Comparison of ENCODE assay signal across 8 cellular contexts in genomic region chr1:235067396-235068154, GRCh38.
A peak's percentile ranks its signal among the peaks of the same experiment; 100 is the strongest.
DNase-seq lines count a peak whose midpoint lies in the region; ATAC-seq and TF ChIP-seq lines count a peak whose summit lies in the region.

No MANE protein-coding gene starts in this region.

- TF ChIP-seq CTCF in prostate gland (IDR thresholded peaks at IDR 0.05) (no peak), GM10266 (IDR thresholded peaks at IDR 0.05; ENCODE audit: control insufficient read depth, insufficient read depth, low read depth, missing control alignments) (no peak)

- peak overlapping the region; percentile 57 to 68 for H3K27ac ChIP-seq in prostate gland

- intact Hi-C loops in Right ventricle myocardium inferior (cut with DNase I), result no loop called here
- intact Hi-C loops in prostate gland (cut with DNase I), result no loop called here

- no peaks in the 10 kb centered on the region for H3K36me3 ChIP-seq in prostate gland

- no peak overlapping the region for H3K4me3 ChIP-seq in prostate gland

- no peaks in the 10 kb centered on the region for H3K4me1 ChIP-seq in prostate gland (replicated peaks)

- ATAC-seq in Right ventricle myocardium inferior (peak; percentile 81), GM21576 (IDR thresholded peaks at IDR 0.05; ENCODE audit: unreplicated experiment) (no peak), GM18861 (IDR thresholded peaks at IDR 0.05; ENCODE audit: unreplicated experiment) (no peak)

- H3K27me3 ChIP-seq in prostate gland (replicated peaks; ENCODE audit: insufficient read depth), result no peaks in the 10 kb centered on the region

- no peaks in the 10 kb centered on the region for H3K9me3 ChIP-seq in prostate gland

- WGBS in prostate gland, result 28% methylated on average over 12 of the region's 12 CpGs

- peak; percentile 11 for TF ChIP-seq POLR2A in prostate gland (IDR thresholded peaks at IDR 0.05)

- DNase-seq in C1 segment of cervical spinal cord (lab: John Stamatoyannopoulos, UW) (peak in 8 of 14 donors; percentile 12 to 85 (median 32)), HuH-7.5 (ENCODE audit: low spot score) (peak; percentile 38), T1000 (lab: John Stamatoyannopoulos, UW) (peak; percentile 93), Right ventricle myocardium inferior (ENCODE audit: missing footprints) (peak; percentile 86), prostate gland (ENCODE audit: low spot score) (peak; percentile 90), GM10266 (ENCODE audit: extremely low spot score) (no peak)
